ENCODE assay signal across 21 cellular contexts in genomic region chr1:154873321-154873950, GRCh38. TPM values are rescaled to one million over a fixed set of nuclear protein-coding genes. Genes with fewer than 3 reads are reported as not detected.
"Had no signal": no experiment of that assay in that cellular context is flagged by ENCODE, and none has a peak within 500 bp of the region (broad histone marks: within the 10 kb centered on the region; RNA-seq: fewer than 3 reads in every experiment).

No MANE protein-coding gene starts in this region.

- FAIRE-seq: TTC549 had no signal

- H3K27ac ChIP-seq: PC-9 had no signal

- DNase-seq: activated CD4-positive, alpha-beta T cell treated with anti-CD3 and anti-CD28 coated beads for 36 hours; activated CD4-positive, alpha-beta T cell treated with anti-CD3 and anti-CD28 coated beads, Interleukin-2, amount 10 ng/mL, durations not matched to agents 7 days and 5 days; activated CD4-positive, alpha-beta T cell treated with anti-CD3 and anti-CD28 coated beads, Interleukin-2, amount 50 U/mL, for 48 hours; activated CD8-positive, alpha-beta T cell treated with anti-CD3 and anti-CD28 coated beads, Interleukin-2, amount 10 ng/mL, durations not matched to agents 7 days and 5 days; activated naive CD4-positive, alpha-beta T cell treated with anti-CD3 and anti-CD28 coated beads, Interleukin-2, amount 10 ng/mL, durations not matched to agents 7 days and 5 days; activated naive CD8-positive, alpha-beta T cell treated with anti-CD3 and anti-CD28 coated beads, Interleukin-2, amount 50 U/mL, for 24 hours; activated T-cell treated with anti-CD3 and anti-CD28 coated beads, Interleukin-2, amount 50 U/mL, for 24 hours; anterior cingulate cortex; central memory CD4-positive, alpha-beta T cell; NCI-H1105; NCI-H1417 treated with DMSO at 0.1 percent for 48 hours; NCI-H187 treated with DMSO at 0.1 percent for 48 hours; NCI-H2081 treated with DMSO at 0.1 percent for 48 hours; NCI-H510A; NCI-H526; NCI-H748 treated with DMSO at 0.1 percent for 48 hours; NK-92 treated with Interleukin-12 subunit alpha and Interleukin-12 subunit beta, amount 100 ng/mL, for 24 hours; PC-9; Right ventricle myocardium superior; T1000 had no signal

- ATAC-seq: activated CD4-positive, alpha-beta T cell treated with anti-CD3 and anti-CD28 coated beads for 36 hours; activated CD8-positive, alpha-beta T cell treated with anti-CD3 and anti-CD28 coated beads, Interleukin-2, amount 10 ng/mL, durations not matched to agents 7 days and 5 days; activated naive CD8-positive, alpha-beta T cell treated with anti-CD3 and anti-CD28 coated beads, Interleukin-2, amount 50 U/mL, for 24 hours had no signal

- H3K4me3 ChIP-seq: PC-9 had no signal

RNA-seq across cellular contexts. Expression of gene KCNN3, which starts 3.4 kb away (rescaled TPM):
- total RNA-seq: activated CD8-positive, alpha-beta T cell treated with anti-CD3 and anti-CD28 coated beads, Interleukin-2, amount 10 ng/mL, durations not matched to agents 7 days and 5 days had no signal
